Comparison of ENCODE assay signal across 19 cellular contexts in the genomic region with DNA sequence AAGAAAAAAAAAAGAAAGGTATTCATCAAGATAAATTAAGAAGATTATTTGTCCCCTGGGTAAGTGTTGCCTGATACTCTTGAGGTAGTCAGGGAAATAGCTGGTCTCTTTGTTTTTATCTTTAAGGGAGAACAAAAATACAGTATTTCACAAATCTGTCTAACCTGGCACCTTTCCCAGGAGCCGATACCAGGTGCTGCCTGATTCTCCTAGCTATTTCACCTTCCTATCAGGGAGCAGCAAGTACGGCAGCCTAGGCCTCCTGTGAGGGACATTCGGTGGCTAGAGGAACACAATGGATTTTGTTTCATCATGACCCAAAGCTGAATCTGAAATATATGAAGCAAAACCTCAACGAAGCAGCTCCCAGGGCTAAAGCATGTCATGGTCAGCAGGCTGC.
DNase-seq lines count a peak whose midpoint lies in the region; ATAC-seq and TF ChIP-seq lines count a peak whose summit lies in the region.
"Had no signal": no experiment of that assay in that cellular context is flagged by ENCODE, and none has a peak within 500 bp of the region (broad histone marks: within the 10 kb centered on the region; RNA-seq: fewer than 3 reads in every experiment).

No MANE protein-coding gene starts in this region.

- H3K9me3 Mint-ChIP-seq in endodermal cell: no peaks in the 10 kb centered on the region
- H3K9me3 Mint-ChIP-seq: CD4-positive, alpha-beta T cell had no signal

- no peak overlapping the region for H3K9ac ChIP-seq in endodermal cell (ENCODE audit: extremely low read depth, low read length, poor library complexity, severe bottlenecking)
- no peak overlapping the region for H3K9ac ChIP-seq in parathyroid adenoma
- H3K9ac ChIP-seq: BLaER1 had no signal

- H3K4me3 ChIP-seq in endodermal cell (ENCODE audit: low read length): no peak overlapping the region
- H3K4me3 ChIP-seq in parathyroid adenoma (ENCODE audit: low read depth, low read length): no peak overlapping the region
- H3K4me3 ChIP-seq: BLaER1 had no signal

- H3K9me3 ChIP-seq in endodermal cell (ENCODE audit: control insufficient read depth, low read length): no peaks in the 10 kb centered on the region
- H3K9me3 ChIP-seq in parathyroid adenoma (ENCODE audit: control insufficient read depth, low read length): no peaks in the 10 kb centered on the region
- H3K9me3 ChIP-seq: BLaER1, Caco-2 had no signal

- no peak overlapping the region for H3K4me2 ChIP-seq in parathyroid adenoma (ENCODE audit: low read length)
- H3K4me2 ChIP-seq: BLaER1 had no signal

- no peaks in the 10 kb centered on the region for H3K27me3 Mint-ChIP-seq in endodermal cell (ENCODE audit: insufficient read depth)

- H3K79me2 ChIP-seq in parathyroid adenoma: no peaks in the 10 kb centered on the region

- H3K4me3 Mint-ChIP-seq in endodermal cell: no peak overlapping the region
- H3K4me3 Mint-ChIP-seq: CD4-positive, alpha-beta T cell had no signal

- TF ChIP-seq CTCF in endodermal cell (conservative IDR thresholded peaks at IDR 0.05) (no peak), parathyroid adenoma (IDR thresholded peaks at IDR 0.05) (no peak)

- ATAC-seq in HG02798 (IDR thresholded peaks at IDR 0.05; ENCODE audit: poor library complexity, unreplicated experiment) (no peak), GM21737 (IDR thresholded peaks at IDR 0.05; ENCODE audit: unreplicated experiment) (no peak), GM21529 (IDR thresholded peaks at IDR 0.05; ENCODE audit: unreplicated experiment) (no peak)

- H2AFZ ChIP-seq in parathyroid adenoma: peak overlapping the region; percentile 33

- DNase-seq in NCI-H1105 (lab: John Stamatoyannopoulos, UW): peak; percentile 18
- DNase-seq in NCI-H2171 treated with DMSO at 0.1 percent for 48 hours (lab: John Stamatoyannopoulos, UW): peak; percentile 57
- DNase-seq in endodermal cell: no peak
- DNase-seq: Caco-2; CD4-positive, alpha-beta T cell; DMS 273 treated with DMSO at 0.1 percent for 48 hours; DMS79 treated with DMSO at 0.1 percent for 48 hours; GOT3; HCEC 1CT; KG1; NCI-H1417 treated with DMSO at 0.1 percent for 48 hours; NCI-H187; NCI-H524 treated with DMSO at 0.1 percent for 48 hours; Right ventricle myocardium superior had no signal

- H3K4me1 ChIP-seq in endodermal cell (ENCODE audit: control insufficient read depth, insufficient read depth, low read length) (peaks cover 10% of the 10 kb centered on the region), parathyroid adenoma (no peaks in the 10 kb centered on the region)
- H3K4me1 ChIP-seq: Caco-2 had no signal

- 90 to 96% methylated on average over 3 to 4 of the region's 4 CpGs for WGBS in endodermal cell (ENCODE audit: insufficient coverage in 1 of 2, insufficient read length in 1 of 2), 2 experiments

- peak overlapping the region; percentile 36 for H3K27ac Mint-ChIP-seq in endodermal cell
- H3K27ac Mint-ChIP-seq: CD4-positive, alpha-beta T cell had no signal

- peaks cover 23% of the 10 kb centered on the region for H3K36me3 Mint-ChIP-seq in endodermal cell (ENCODE audit: low read depth)

- no peak overlapping the region for H3K27ac ChIP-seq in endodermal cell (ENCODE audit: low read depth, low read length)
- H3K27ac ChIP-seq in parathyroid adenoma: no peak overlapping the region
- H3K27ac ChIP-seq: BLaER1 had no signal

- peaks cover 10% of the 10 kb centered on the region for H3K4me1 Mint-ChIP-seq in endodermal cell

- peaks cover 6% of the 10 kb centered on the region for H3K36me3 ChIP-seq in endodermal cell (ENCODE audit: control insufficient read depth, insufficient read depth, low read length)
- H3K36me3 ChIP-seq in parathyroid adenoma (ENCODE audit: control insufficient read depth, insufficient read depth, low read length): no peaks in the 10 kb centered on the region
- H3K36me3 ChIP-seq: BLaER1 had no signal

- H3K27me3 ChIP-seq in endodermal cell (ENCODE audit: control insufficient read depth, insufficient read depth, low read length, poor library complexity, severe bottlenecking) (no peaks in the 10 kb centered on the region), parathyroid adenoma (ENCODE audit: control insufficient read depth, insufficient read depth, low read length) (no peaks in the 10 kb centered on the region)
- H3K27me3 ChIP-seq: BLaER1 had no signal
